20 cellular contexts compared by ENCODE assay signal in genomic region chr2:3944071-3944470, GRCh38.
"Had no signal": no experiment of that assay in that cellular context is flagged by ENCODE, and none has a peak within 500 bp of the region (broad histone marks: within the 10 kb centered on the region; RNA-seq: fewer than 3 reads in every experiment).

No MANE protein-coding gene starts in this region.

- H3K4me3 Mint-ChIP-seq: mesothelial cell of epicardium, naive B cell had no signal

- H3K4me1 Mint-ChIP-seq: mesothelial cell of epicardium, naive B cell had no signal

- H3K36me3 Mint-ChIP-seq: mesothelial cell of epicardium, naive B cell had no signal

- H3K27ac Mint-ChIP-seq: mesothelial cell of epicardium, naive B cell had no signal

- DNase-seq: dermis blood vessel endothelial cell; dorsolateral prefrontal cortex; effector CD4-positive, alpha-beta T cell; effector memory CD4-positive, alpha-beta T cell; esophagus squamous epithelium; foreskin fibroblast; foreskin melanocyte; gastrocnemius medialis; glutamatergic neuron; head of caudate nucleus; heart right ventricle; hippocampal formation; left cardiac atrium; left lung; left ventricle myocardium superior; lower lobe of right lung; mesenchymal stem cell; mucosa of descending colon; naive B cell had no signal

- ATAC-seq: gastrocnemius medialis, heart right ventricle, left cardiac atrium, left lung, left ventricle myocardium superior, mucosa of descending colon had no signal
